16 cellular contexts compared by ENCODE assay signal in genomic region chr20:7195704-7196103, GRCh38.
DNase-seq lines count a peak whose midpoint lies in the region; ATAC-seq, FAIRE-seq and TF ChIP-seq lines count a peak whose summit lies in the region.
"Had no signal": no experiment of that assay in that cellular context is flagged by ENCODE, and none has a peak within 500 bp of the region (broad histone marks: within the 10 kb centered on the region; RNA-seq: fewer than 3 reads in every experiment).

No MANE protein-coding gene starts in this region.

- H3K4me2 ChIP-seq in osteoblast (ENCODE audit: insufficient read depth, low read length): no peak overlapping the region

- H4K20me1 ChIP-seq in osteoblast (ENCODE audit: insufficient read depth, low read length): no peaks in the 10 kb centered on the region

- TF ChIP-seq CTCF in epithelial cell of esophagus (IDR thresholded peaks at IDR 0.05; ENCODE audit: insufficient read depth, low read depth, low read length, missing control alignments) (no peak), osteoblast (IDR thresholded peaks at IDR 0.05; ENCODE audit: extremely low read depth, low read depth, low read length) (no peak), CD14-positive monocyte (IDR thresholded peaks at IDR 0.05) (no peak), colonic mucosa (IDR thresholded peaks at IDR 0.05) (no peak)

- H3K36me3 ChIP-seq in NT2/D1 (ENCODE audit: insufficient read depth, insufficient read length, low read length): no peaks in the 10 kb centered on the region
- H3K36me3 ChIP-seq in osteoblast (ENCODE audit: insufficient read depth, low read length): no peaks in the 10 kb centered on the region
- no peaks in the 10 kb centered on the region for H3K36me3 ChIP-seq in colonic mucosa
- H3K36me3 ChIP-seq: ascending aorta, stomach had no signal

- H3K27me3 Mint-ChIP-seq in CD14-positive monocyte (ENCODE audit: low read depth in 3 of 3): no peaks in the 10 kb centered on the region
- H3K27me3 Mint-ChIP-seq: CD4-positive, alpha-beta T cell; progenitor cell of endocrine pancreas had no signal

- FAIRE-seq in H54 (lab: Jason Lieb, UNC): no peak
- FAIRE-seq: endometrium had no signal

- H3K36me3 Mint-ChIP-seq in CD14-positive monocyte: no peaks in the 10 kb centered on the region

- H3K4me1 ChIP-seq in NT2/D1 (ENCODE audit: insufficient read depth, insufficient read length) (no peaks in the 10 kb centered on the region), osteoblast (ENCODE audit: insufficient read depth, low read length) (peaks cover 6% of the 10 kb centered on the region), colonic mucosa (no peaks in the 10 kb centered on the region)
- H3K4me1 ChIP-seq: ascending aorta, stomach had no signal

- H3K79me2 ChIP-seq in osteoblast (ENCODE audit: insufficient read depth, low read length): no peaks in the 10 kb centered on the region

- no peak overlapping the region for H3K27ac Mint-ChIP-seq in CD14-positive monocyte
- H3K27ac Mint-ChIP-seq: CD4-positive, alpha-beta T cell; progenitor cell of endocrine pancreas had no signal

- H2AFZ ChIP-seq in osteoblast (ENCODE audit: low read length): no peak overlapping the region

- H3K27ac ChIP-seq in osteoblast (ENCODE audit: low read depth, low read length) (no peak overlapping the region), colonic mucosa (no peak overlapping the region)
- H3K27ac ChIP-seq: ascending aorta, stomach had no signal

- peaks cover 0 to 12% (median 0%) of the 10 kb centered on the region in 7 donors for H3K9me3 Mint-ChIP-seq in CD14-positive monocyte

- H3K4me1 Mint-ChIP-seq in CD14-positive monocyte: no peaks in the 10 kb centered on the region

- TF ChIP-seq POLR2A in H54 (IDR thresholded peaks at IDR 0.05; ENCODE audit: low read depth, low read length): no peak

- H3K4me3 ChIP-seq in NT2/D1 (ENCODE audit: insufficient read length, low read depth) (no peak overlapping the region), epithelial cell of esophagus (ENCODE audit: low read length) (no peak overlapping the region), osteoblast (ENCODE audit: insufficient read depth, low read length) (no peak overlapping the region), colonic mucosa (no peak overlapping the region)
- H3K4me3 ChIP-seq: ascending aorta, stomach had no signal

- DNase-seq in GM04504 (ENCODE audit: low read depth): peak; percentile 5
- DNase-seq in NT2/D1 (ENCODE audit: low read depth, low spot score): peak; percentile 6
- DNase-seq in epithelial cell of esophagus (ENCODE audit: low read depth): peak; percentile 91
- DNase-seq in osteoblast (ENCODE audit: insufficient read length, low spot score, missing footprints): peak; percentile 34
- no peak for DNase-seq in CD14-positive monocyte (ENCODE audit: low spot score)
- no peak for DNase-seq in colonic mucosa
- DNase-seq in H54 (ENCODE audit: insufficient read length, low spot score): no peak
- DNase-seq: activated CD4-positive, alpha-beta T cell treated with anti-CD3 and anti-CD28 coated beads for 4 hours; CD4-positive, alpha-beta T cell; NCI-H2029 treated with DMSO at 0.1 percent for 48 hours; stomach; T-helper 1 cell had no signal

- H3K27me3 ChIP-seq in NT2/D1 (ENCODE audit: insufficient read depth, insufficient read length): no peaks in the 10 kb centered on the region
- no peaks in the 10 kb centered on the region for H3K27me3 ChIP-seq in osteoblast (ENCODE audit: insufficient read depth, low read length)
- no peaks in the 10 kb centered on the region for H3K27me3 ChIP-seq in colonic mucosa
- H3K27me3 ChIP-seq: ascending aorta, stomach had no signal

- intact Hi-C loops in CD14-positive monocyte (cut with micrococcal nuclease): no loop called here
- intact Hi-C loops in colonic mucosa (cut with DNase I): no loop called here

- ATAC-seq in GM18873 (IDR thresholded peaks at IDR 0.05; ENCODE audit: low FRiP score, unreplicated experiment): no peak

- H3K9ac ChIP-seq in NT2/D1 (ENCODE audit: insufficient read length, low read depth) (no peak overlapping the region), colonic mucosa (ENCODE audit: low read depth in 2 of 2, low read length in 2 of 2) (no peak overlapping the region)

- no peak overlapping the region for H3K4me3 Mint-ChIP-seq in CD14-positive monocyte
- H3K4me3 Mint-ChIP-seq: CD4-positive, alpha-beta T cell had no signal

- H3K9me3 ChIP-seq in NT2/D1 (ENCODE audit: insufficient read depth, low read length) (no peaks in the 10 kb centered on the region), osteoblast (ENCODE audit: low read depth, low read length) (no peaks in the 10 kb centered on the region), colonic mucosa (no peaks in the 10 kb centered on the region)
- H3K9me3 ChIP-seq: ascending aorta, stomach had no signal

Comparison
In these comparisons a context has a peak if more than half of its experiments do, and no peak if none do; other contexts are left out.
1. DNase-seq: peak in GM04504 (single experiment), NT2/D1 (single experiment), epithelial cell of esophagus (single experiment) and osteoblast (single experiment); none in CD14-positive monocyte (single experiment), colonic mucosa (single experiment) and H54 (single experiment).